Comparison of ENCODE assay signal across 12 cellular contexts in the genomic region with DNA sequence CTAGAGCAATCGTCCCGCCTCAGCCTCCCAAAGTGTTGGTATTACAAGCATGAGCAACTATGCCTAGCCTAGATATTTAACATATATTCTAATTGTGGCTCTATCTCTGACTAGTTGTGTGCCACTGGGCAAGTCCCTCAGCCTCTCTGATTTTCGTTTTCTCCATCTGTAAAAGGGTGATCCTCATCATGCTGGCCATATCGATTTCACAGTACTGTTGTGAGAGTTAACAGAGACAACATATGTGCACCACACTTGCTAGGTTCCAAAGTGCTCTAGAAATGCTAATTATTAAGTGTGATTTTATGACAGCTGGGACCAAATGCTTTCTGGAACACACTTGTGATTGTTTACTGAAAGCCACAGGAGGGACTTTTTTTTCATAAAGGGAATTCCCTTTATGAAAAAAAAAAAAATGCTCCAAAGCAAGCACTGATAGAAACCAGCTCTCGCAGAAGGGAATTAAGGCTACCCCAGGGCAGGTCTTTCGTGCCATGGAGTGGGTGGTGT.
DNase-seq lines count a peak whose midpoint lies in the region; ATAC-seq lines count a peak whose summit lies in the region.
"Had no signal": no experiment of that assay in that cellular context is flagged by ENCODE, and none has a peak within 500 bp of the region (broad histone marks: within the 10 kb centered on the region; RNA-seq: fewer than 3 reads in every experiment).

No MANE protein-coding gene starts in this region.

- peak; percentile 44 to 64 for ATAC-seq in activated naive CD4-positive, alpha-beta T cell treated with anti-CD3 and anti-CD28 coated beads, Interleukin-2, amount 50 U/mL, for 72 hours
- ATAC-seq in GM21737 (IDR thresholded peaks at IDR 0.05; ENCODE audit: unreplicated experiment) (peak; percentile 79), HG03342 (IDR thresholded peaks at IDR 0.05; ENCODE audit: unreplicated experiment) (peak; percentile 72)
- peak; percentile 96 for ATAC-seq in stimulated activated naive CD8-positive, alpha-beta T cell treated with anti-CD3 and anti-CD28 coated beads, Interleukin-15, amount 100 ng/mL, for 72 hours

- H3K4me1 Mint-ChIP-seq in activated naive CD4-positive, alpha-beta T cell treated with anti-CD3 and anti-CD28 coated beads, Interleukin-2, amount 10 ng/mL, durations not matched to agents 7 days and 5 days, result no peaks in the 10 kb centered on the region
- H3K4me1 Mint-ChIP-seq in stimulated activated naive CD8-positive, alpha-beta T cell treated with anti-CD3 and anti-CD28 coated beads, Interleukin-15, amount 100 ng/mL, for 72 hours, result peaks cover 31% of the 10 kb centered on the region

- H3K4me3 Mint-ChIP-seq in activated naive CD4-positive, alpha-beta T cell treated with anti-CD3 and anti-CD28 coated beads, Interleukin-2, amount 10 ng/mL, durations not matched to agents 7 days and 5 days, result no peak overlapping the region
- H3K4me3 Mint-ChIP-seq in stimulated activated naive CD8-positive, alpha-beta T cell treated with anti-CD3 and anti-CD28 coated beads, Interleukin-15, amount 100 ng/mL, for 72 hours, result peak overlapping the region in 1 of 2 donors; percentile 58

- peaks cover 0 to 5% of the 10 kb centered on the region in 2 donors for H3K36me3 Mint-ChIP-seq in activated naive CD4-positive, alpha-beta T cell treated with anti-CD3 and anti-CD28 coated beads, Interleukin-2, amount 50 U/mL, for 72 hours
- no peaks in the 10 kb centered on the region for H3K36me3 Mint-ChIP-seq in activated naive CD4-positive, alpha-beta T cell treated with anti-CD3 and anti-CD28 coated beads, Interleukin-2, amount 10 ng/mL, durations not matched to agents 7 days and 5 days

- intact Hi-C loops in posterior vena cava (cut with DNase I), result no loop called here

- H3K27ac Mint-ChIP-seq in activated naive CD4-positive, alpha-beta T cell treated with anti-CD3 and anti-CD28 coated beads, Interleukin-2, amount 50 U/mL, for 72 hours, result no peak overlapping the region
- no peak overlapping the region for H3K27ac Mint-ChIP-seq in activated naive CD4-positive, alpha-beta T cell treated with anti-CD3 and anti-CD28 coated beads, Interleukin-2, amount 10 ng/mL, durations not matched to agents 7 days and 5 days
- no peak overlapping the region for H3K27ac Mint-ChIP-seq in stimulated activated naive CD8-positive, alpha-beta T cell treated with anti-CD3 and anti-CD28 coated beads, Interleukin-15, amount 100 ng/mL, for 72 hours

- CTCF ChIA-PET in activated naive CD4-positive, alpha-beta T cell treated with anti-CD3 and anti-CD28 coated beads, Interleukin-2, amount 10 ng/mL, durations not matched to agents 7 days and 5 days (lab: Charles Lee), result interaction anchor here (0.5 to 1.4 kb wide), 3 partner anchors 12 to 516 kb away, joined by 3 to 6 read pairs (median 3); no protein-coding TSS in a partner anchor

- no peaks in the 10 kb centered on the region for H3K9me3 Mint-ChIP-seq in activated naive CD4-positive, alpha-beta T cell treated with anti-CD3 and anti-CD28 coated beads, Interleukin-2, amount 50 U/mL, for 72 hours
- no peaks in the 10 kb centered on the region for H3K9me3 Mint-ChIP-seq in activated naive CD4-positive, alpha-beta T cell treated with anti-CD3 and anti-CD28 coated beads, Interleukin-2, amount 10 ng/mL, durations not matched to agents 7 days and 5 days
- peaks cover 0 to 6% of the 10 kb centered on the region in 2 donors for H3K9me3 Mint-ChIP-seq in stimulated activated naive CD8-positive, alpha-beta T cell treated with anti-CD3 and anti-CD28 coated beads, Interleukin-15, amount 100 ng/mL, for 72 hours

- peaks cover 13% of the 10 kb centered on the region for H3K27me3 Mint-ChIP-seq in activated naive CD4-positive, alpha-beta T cell treated with anti-CD3 and anti-CD28 coated beads, Interleukin-2, amount 10 ng/mL, durations not matched to agents 7 days and 5 days
- H3K27me3 Mint-ChIP-seq in stimulated activated naive CD8-positive, alpha-beta T cell treated with anti-CD3 and anti-CD28 coated beads, Interleukin-15, amount 100 ng/mL, for 72 hours, result peaks cover 50% of the 10 kb centered on the region

- no peak for DNase-seq in activated naive CD4-positive, alpha-beta T cell treated with anti-CD3 and anti-CD28 coated beads, Interleukin-2, amount 50 U/mL, for 72 hours (ENCODE audit: low spot score in 2 of 2)
- no peak for DNase-seq in activated naive CD4-positive, alpha-beta T cell treated with anti-CD3 and anti-CD28 coated beads, Interleukin-2, amount 10 ng/mL, durations not matched to agents 7 days and 5 days
- peak in 1 of 2 donors; percentile 55 for DNase-seq in stimulated activated naive CD8-positive, alpha-beta T cell treated with anti-CD3 and anti-CD28 coated beads, Interleukin-15, amount 100 ng/mL, for 72 hours
- DNase-seq in posterior vena cava (ENCODE audit: low spot score) (no peak), NCI-H82 treated with DMSO at 0.1 percent for 48 hours (lab: John Stamatoyannopoulos, UW; ENCODE audit: unreplicated experiment) (no peak), GF-D8 (lab: John Stamatoyannopoulos, UW) (no peak)
- DNase-seq: activated effector memory CD4-positive, alpha-beta T cell treated with Interleukin-2 at 50 U/mL for 16 hours; hippocampal formation; NCI-H748 treated with DMSO at 0.1 percent for 48 hours; T-helper 2 cell had no signal
